Comparison of ENCODE assay signal across 8 cellular contexts in genomic region chrX:40152706-40153334, GRCh38. TPM values are rescaled to one million over a fixed set of nuclear protein-coding genes. Genes with fewer than 3 reads are reported as not detected.
DNase-seq lines count a peak whose midpoint lies in the region; ATAC-seq, FAIRE-seq and TF ChIP-seq lines count a peak whose summit lies in the region.

No MANE protein-coding gene starts in this region.

- H3K4me1 ChIP-seq in DND-41 (ENCODE audit: insufficient read depth, low read length) (peaks cover 68% of the 10 kb centered on the region), adrenal gland (replicated peaks in 1 of 2) (peaks cover 9 to 25% of the 10 kb centered on the region in 2 donors), hepatocyte (ENCODE audit: insufficient read depth) (peaks cover 63% of the 10 kb centered on the region)

- H3K36me3 ChIP-seq in DND-41 (ENCODE audit: insufficient read depth, low read length) (no peaks in the 10 kb centered on the region), adrenal gland (replicated peaks in 1 of 2) (no peaks in the 10 kb centered on the region), hepatocyte (replicated peaks; ENCODE audit: insufficient read depth, low read depth) (no peaks in the 10 kb centered on the region)

- peak overlapping the region; percentile 78 for H3K27ac ChIP-seq in DND-41 (ENCODE audit: low read length)
- H3K27ac ChIP-seq in adrenal gland = peak overlapping the region in 4 of 5 donors; percentile 72 to 92 (median 82)
- peak overlapping the region; percentile 82 for H3K27ac ChIP-seq in hepatocyte

- H3K4me3 ChIP-seq in DND-41 (ENCODE audit: low read depth in 1 of 2, low read length in 2 of 2) (peak overlapping the region; percentile 30 to 61; a peak in 3 of 4 replicates), adrenal gland (peak overlapping the region in 2 of 4 donors; percentile 4 to 56), hepatocyte (peak overlapping the region; percentile 36), retinal pigment epithelial cell (ENCODE audit: low read length) (peak overlapping the region; percentile 45)

- peak; percentile 38 for FAIRE-seq in HTR-8/SVneo (lab: Jason Lieb, UNC)

- DNase-seq in DND-41 (no peak), HTR-8/SVneo (ENCODE audit: insufficient read length, low spot score) (no peak), adrenal gland (peak in 4 of 7 donors; percentile 43 to 61 (median 57)), hepatocyte (ENCODE audit: low spot score) (peak; percentile 44), retinal pigment epithelial cell (ENCODE audit: low read depth) (no peak), NCI-H446 treated with DMSO at 0.1 percent for 48 hours (lab: John Stamatoyannopoulos, UW) (no peak)
- no peak for DNase-seq in activated CD4-positive, alpha-beta T cell treated with anti-CD3 and anti-CD28 coated beads for 4 hours

- H3K9me3 ChIP-seq in DND-41 (ENCODE audit: insufficient read depth, low read length, severe bottlenecking) (no peaks in the 10 kb centered on the region), adrenal gland (replicated peaks in 1 of 3) (no peaks in the 10 kb centered on the region), hepatocyte (ENCODE audit: low read depth) (no peaks in the 10 kb centered on the region)

- no peaks in the 10 kb centered on the region for H3K79me2 ChIP-seq in DND-41 (ENCODE audit: insufficient read depth, low read length)
- no peaks in the 10 kb centered on the region for H3K79me2 ChIP-seq in hepatocyte

- peak; percentile 9 for ATAC-seq in DND-41 (ENCODE audit: insufficient read depth, low read depth)
- ATAC-seq in HG02852 (IDR thresholded peaks at IDR 0.05; ENCODE audit: unreplicated experiment) = no peak

- no peaks in the 10 kb centered on the region for H3K9me2 ChIP-seq in hepatocyte (replicated peaks; ENCODE audit: insufficient read depth)

- H3K4me2 ChIP-seq in DND-41 (ENCODE audit: insufficient read depth, low read length) (peak overlapping the region; percentile 92), hepatocyte (peak overlapping the region; percentile 97)

- no peak for TF ChIP-seq CTCF in DND-41 (IDR thresholded peaks at IDR 0.05; ENCODE audit: borderline replicate concordance, extremely low read depth, low read length, poor library complexity, severe bottlenecking)
- TF ChIP-seq CTCF in adrenal gland (IDR thresholded peaks at IDR 0.05) = no peak
- TF ChIP-seq CTCF in hepatocyte (IDR thresholded peaks at IDR 0.05; ENCODE audit: poor library complexity) = peak; percentile 2
- TF ChIP-seq CTCF in retinal pigment epithelial cell (conservative IDR thresholded peaks at IDR 0.05; ENCODE audit: low read depth, low read length) = no peak

- peak overlapping the region; percentile 89 for H3K9ac ChIP-seq in DND-41 (ENCODE audit: low read depth, low read length)

- 21 to 48% (median 31%) methylated on average over 11 to 50 of the region's 50 CpGs for WGBS in adrenal gland, 4 donors
- 11% methylated on average over 41 of the region's 50 CpGs for WGBS in hepatocyte (ENCODE audit: low lambda C conversion rate, missing lambda C conversion rate)

- H2AFZ ChIP-seq in DND-41 (ENCODE audit: low read depth, low read length) = peak overlapping the region; percentile 73
- peak overlapping the region; percentile 41 for H2AFZ ChIP-seq in hepatocyte

- H3K27me3 ChIP-seq in DND-41 (ENCODE audit: insufficient read depth, low read length, poor library complexity) (peaks cover 12% of the 10 kb centered on the region), adrenal gland (peaks cover 45% of the 10 kb centered on the region), hepatocyte (peaks cover 75% of the 10 kb centered on the region)

- TF ChIP-seq POLR2A in adrenal gland (IDR thresholded peaks at IDR 0.05) = no peak

- intact Hi-C loops in adrenal gland (cut with DNase I) = loop anchor here in 1 of 2 donors (5.0 kb wide), 1 partner anchor 46 kb away; no protein-coding TSS in a partner anchor

- H4K20me1 ChIP-seq in DND-41 (ENCODE audit: insufficient read depth, low read length) (no peaks in the 10 kb centered on the region), hepatocyte (ENCODE audit: insufficient read depth, poor library complexity, severe bottlenecking) (no peaks in the 10 kb centered on the region)

RNA-seq across cellular contexts. Expression of gene BCOR, which starts 55.1 kb away (rescaled TPM):
- total RNA-seq in adrenal gland = 10 to 100 TPM; 21.7 to 42.9 (median 30.6) TPM
- 10 to 100 TPM; 13.7 to 16.0 (median 14.0) TPM for polyA plus RNA-seq in adrenal gland
- 22.7 and 22.9 TPM in 2 replicates for total RNA-seq in hepatocyte
- 13.6 and 15.3 TPM in 2 replicates for polyA plus RNA-seq in hepatocyte

Comparison
In these comparisons a context has a peak if more than half of its experiments do, and no peak if none do; other contexts are left out.
1. DNase-seq: peak in adrenal gland (4 of 7) and hepatocyte (single experiment); none in DND-41 (single experiment), HTR-8/SVneo (single experiment), retinal pigment epithelial cell (single experiment), NCI-H446 treated with DMSO at 0.1 percent for 48 hours (single experiment) and activated CD4-positive, alpha-beta T cell treated with anti-CD3 and anti-CD28 coated beads for 4 hours (0 of 2).
2. Peak in every context shown above with its lines, with median percentiles within 50 percentile points of each other: H3K27ac ChIP-seq.